In the genomic region with DNA sequence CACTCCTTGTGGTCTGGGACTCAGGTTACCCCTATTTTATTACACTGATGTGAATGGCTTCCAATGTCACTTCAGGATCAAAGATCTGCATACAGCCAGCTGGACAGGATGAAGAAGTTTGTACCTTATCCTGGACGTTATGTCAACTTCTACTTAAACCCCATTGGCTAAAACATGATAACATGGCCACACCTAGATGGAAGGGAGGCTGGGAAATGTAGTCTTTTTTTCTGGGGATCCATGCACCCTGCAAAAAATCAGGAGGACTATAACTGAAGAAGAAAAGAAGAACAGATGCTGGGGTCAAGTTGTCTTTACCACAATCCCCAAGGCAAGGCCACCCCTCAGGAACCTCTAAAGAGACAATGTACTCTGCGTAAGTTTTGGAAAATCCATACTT, we compare ENCODE assay signal across 29 cellular contexts.
"Had no signal": no experiment of that assay in that cellular context is flagged by ENCODE, and none has a peak within 500 bp of the region (broad histone marks: within the 10 kb centered on the region; RNA-seq: fewer than 3 reads in every experiment).

No MANE protein-coding gene starts in this region.

- H3K27ac ChIP-seq: colonic mucosa, coronary artery, dorsolateral prefrontal cortex, epithelial cell of prostate, esophagus muscularis mucosa, esophagus squamous epithelium, foreskin keratinocyte, gastrocnemius medialis, gastroesophageal sphincter, heart left ventricle, heart right ventricle had no signal

- H3K9me3 Mint-ChIP-seq: dendritic cell treated with granulocyte-macrophage colony-stimulating factor and Interleukin-4, amounts not matched to agents 40 ng/mL and 50 ng/mL, for 4 days; effector memory CD8-positive, alpha-beta T cell had no signal

- H3K9me3 ChIP-seq: colonic mucosa, esophagus muscularis mucosa, esophagus squamous epithelium, gastrocnemius medialis, heart right ventricle had no signal

- H3K27me3 ChIP-seq: colonic mucosa, esophagus muscularis mucosa, esophagus squamous epithelium, foreskin keratinocyte, gastrocnemius medialis, gastroesophageal sphincter had no signal

- ATAC-seq: effector memory CD8-positive, alpha-beta T cell; esophagus mucosa; foreskin keratinocyte; gastrocnemius medialis; gastroesophageal sphincter; heart left ventricle; heart right ventricle had no signal

- H3K4me3 Mint-ChIP-seq: dendritic cell treated with granulocyte-macrophage colony-stimulating factor and Interleukin-4, amounts not matched to agents 40 ng/mL and 50 ng/mL, for 4 days; effector memory CD8-positive, alpha-beta T cell; endodermal cell had no signal

- H3K4me1 ChIP-seq: colonic mucosa, esophagus muscularis mucosa, foreskin keratinocyte, gastrocnemius medialis, gastroesophageal sphincter had no signal

- H3K27ac Mint-ChIP-seq: dendritic cell treated with granulocyte-macrophage colony-stimulating factor and Interleukin-4, amounts not matched to agents 40 ng/mL and 50 ng/mL, for 4 days; effector memory CD8-positive, alpha-beta T cell; endodermal cell had no signal

- H3K4me3 ChIP-seq: colonic mucosa, coronary artery, dorsolateral prefrontal cortex, esophagus muscularis mucosa, esophagus squamous epithelium, gastrocnemius medialis, gastroesophageal sphincter, heart left ventricle, heart right ventricle had no signal

- FAIRE-seq: colon, endometrium, endothelial cell of umbilical vein, frontal cortex had no signal

- DNase-seq: colonic mucosa; cortex of kidney; dermis blood vessel endothelial cell; dorsolateral prefrontal cortex; effector CD4-positive, alpha-beta T cell; effector CD8-positive, alpha-beta T cell; effector memory CD4-positive, alpha-beta T cell; effector memory CD8-positive, alpha-beta T cell; endodermal cell; erythroblast; esophagus squamous epithelium; foreskin fibroblast; foreskin keratinocyte; foreskin melanocyte; gastrocnemius medialis; glutamatergic neuron; head of caudate nucleus; heart left ventricle; heart right ventricle had no signal

- H3K36me3 ChIP-seq: colonic mucosa, esophagus muscularis mucosa, esophagus squamous epithelium, gastrocnemius medialis, gastroesophageal sphincter, heart left ventricle, heart right ventricle had no signal
